In genomic region chr7:20330176-20330796, GRCh38 we compare ENCODE assay signal across 1 cellular context.
TF ChIP-seq lines count a peak whose summit lies in the region.

No MANE protein-coding gene starts in this region.

TF ChIP-seq in SK-N-SH treated with all-trans-retinoic acid at 6 μM for 48 hours, 23 proteins besides CTCF, POLR2A, EP300 and RAD21 (continued from another document):
- TF ChIP-seq TCF4 (CRISPR knock-in tag; IDR thresholded peaks at IDR 0.05; ENCODE audit: borderline replicate concordance), result no peak
